In genomic region chr6:44388876-44389275, GRCh38 we compare ENCODE assay signal across 11 cellular contexts. TPM values are rescaled to one million over a fixed set of nuclear protein-coding genes. Genes with fewer than 3 reads are reported as not detected.
A peak's percentile ranks its signal among the peaks of the same experiment; 100 is the strongest.
DNase-seq lines count a peak whose midpoint lies in the region; ATAC-seq, FAIRE-seq and TF ChIP-seq lines count a peak whose summit lies in the region.
"Had no signal": no experiment of that assay in that cellular context is flagged by ENCODE, and none has a peak within 500 bp of the region (broad histone marks: within the 10 kb centered on the region; RNA-seq: fewer than 3 reads in every experiment).

No MANE protein-coding gene starts in this region.

- TF ChIP-seq POLR2A in vagina (IDR thresholded peaks at IDR 0.05), result no peak

- H3K36me3 ChIP-seq in astrocyte (ENCODE audit: insufficient read depth, low read length) (peaks cover 15% of the 10 kb centered on the region), mesodermal cell (ENCODE audit: control insufficient read depth, insufficient read depth, low read length) (peaks cover 33% of the 10 kb centered on the region), vagina (peaks cover 0 to 22% of the 10 kb centered on the region in 2 donors)

- peaks cover 42% of the 10 kb centered on the region for H3K79me2 ChIP-seq in astrocyte (ENCODE audit: insufficient read depth, low read length)

- H3K9ac ChIP-seq in astrocyte (ENCODE audit: low read length), result peak overlapping the region; percentile 96

- H4K20me1 ChIP-seq in astrocyte (ENCODE audit: insufficient read depth, low read length), result peaks cover 36% of the 10 kb centered on the region

- no peaks in the 10 kb centered on the region for H3K9me3 Mint-ChIP-seq in astrocyte (ENCODE audit: unreplicated experiment)

- H3K27ac Mint-ChIP-seq in astrocyte (ENCODE audit: unreplicated experiment), result peak overlapping the region; percentile 21

- WGBS in right cardiac atrium, result 65% methylated on average over 5 of the region's 5 CpGs
- 83 to 86% methylated on average over 5 of the region's 5 CpGs for WGBS in mesodermal cell (ENCODE audit: insufficient coverage in 2 of 2), 2 experiments

- TF ChIP-seq CTCF in astrocyte (IDR thresholded peaks at IDR 0.05; ENCODE audit: insufficient read depth, low read depth, low read length) (no peak), vagina (IDR thresholded peaks at IDR 0.05) (no peak), GM10266 (IDR thresholded peaks at IDR 0.05; ENCODE audit: control insufficient read depth, insufficient read depth, low read depth, missing control alignments) (no peak)

- H3K36me3 Mint-ChIP-seq in astrocyte (ENCODE audit: low read depth, unreplicated experiment), result peaks cover 7% of the 10 kb centered on the region

- H3K4me1 Mint-ChIP-seq in astrocyte (ENCODE audit: low read depth, unreplicated experiment), result peaks cover 12% of the 10 kb centered on the region

- H3K27me3 ChIP-seq in right cardiac atrium (ENCODE audit: control insufficient read depth, insufficient read depth), result no peaks in the 10 kb centered on the region
- H3K27me3 ChIP-seq in astrocyte (ENCODE audit: insufficient read depth, low read length), result no peaks in the 10 kb centered on the region
- no peaks in the 10 kb centered on the region for H3K27me3 ChIP-seq in vagina

- H3K9me3 ChIP-seq in right cardiac atrium (ENCODE audit: control insufficient read depth, low read length) (no peaks in the 10 kb centered on the region), astrocyte (ENCODE audit: insufficient read depth, low read depth, low read length) (no peaks in the 10 kb centered on the region), mesodermal cell (ENCODE audit: control insufficient read depth, low read length) (no peaks in the 10 kb centered on the region), vagina (no peaks in the 10 kb centered on the region)

- H3K4me2 ChIP-seq in astrocyte (ENCODE audit: low read length), result peak overlapping the region; percentile 94

- H3K27me3 Mint-ChIP-seq in astrocyte (ENCODE audit: low read depth, unreplicated experiment), result no peaks in the 10 kb centered on the region

- H3K4me3 ChIP-seq in right cardiac atrium (ENCODE audit: low read length) (peak overlapping the region; percentile 85), astrocyte (ENCODE audit: insufficient read depth, low read depth, low read length) (peak overlapping the region; percentile 85), mesodermal cell (ENCODE audit: extremely low read depth, insufficient read depth, low read length, poor library complexity, severe bottlenecking) (peak overlapping the region; percentile 76), vagina (peak overlapping the region; percentile 81 to 98)

- H3K27ac ChIP-seq in right cardiac atrium (ENCODE audit: low read length) (no peak overlapping the region), astrocyte (ENCODE audit: low read depth, low read length) (no peak overlapping the region), mesodermal cell (ENCODE audit: low read depth, low read length, severe bottlenecking) (no peak overlapping the region), vagina (no peak overlapping the region)

- DNase-seq in right cardiac atrium, result no peak
- DNase-seq in cardiac septum (ENCODE audit: low spot score), result no peak
- no peak for DNase-seq in astrocyte (ENCODE audit: low read depth)
- DNase-seq in vagina (ENCODE audit: extremely low spot score in 2 of 2), result no peak
- DNase-seq in GM10266 (ENCODE audit: extremely low spot score), result no peak
- DNase-seq: NCI-H2171 had no signal

- no peak for FAIRE-seq in astrocyte (lab: Jason Lieb, UNC)

- peak overlapping the region; percentile 94 for H3K4me3 Mint-ChIP-seq in astrocyte (ENCODE audit: unreplicated experiment)

- H2AFZ ChIP-seq in astrocyte (ENCODE audit: low read depth, low read length), result no peak overlapping the region

- intact Hi-C loops in right cardiac atrium (cut with DNase I) (no loop called here), cardiac septum (cut with DNase I) (no loop called here), vagina (cut with DNase I) (no loop called here)

- H3K4me1 ChIP-seq in right cardiac atrium (ENCODE audit: control insufficient read depth, insufficient read depth, low read length) (peaks cover 4% of the 10 kb centered on the region), astrocyte (ENCODE audit: insufficient read depth, low read length) (peaks cover 13% of the 10 kb centered on the region), mesodermal cell (ENCODE audit: control insufficient read depth, insufficient read depth, low read length, poor library complexity, severe bottlenecking) (peaks cover 8% of the 10 kb centered on the region), vagina (peaks cover 29% of the 10 kb centered on the region)

- no peak for ATAC-seq in right cardiac atrium
- ATAC-seq in HG03571 (IDR thresholded peaks at IDR 0.05; ENCODE audit: unreplicated experiment), result no peak
- ATAC-seq in HG03342 (IDR thresholded peaks at IDR 0.05; ENCODE audit: unreplicated experiment), result no peak

RNA-seq across cellular contexts. Expression of gene CDC5L, which starts 1.4 kb away (rescaled TPM):
- total RNA-seq in right cardiac atrium (10 to 100 TPM; 18.1 to 20.2 (median 19.7) TPM), cardiac septum (20.7 TPM), astrocyte (16.8 and 18.2 TPM in 2 replicates), vagina (16.5 TPM)
- 9.9 TPM for polyA plus RNA-seq in right cardiac atrium
- 21.5 TPM for polyA plus RNA-seq in mesodermal cell (2013, experiment 1 of 2)
- polyA plus RNA-seq in mesodermal cell (2013, experiment 2 of 2), result 23.1 TPM

RNA-seq across cellular contexts. Expression of gene SPATS1, which starts 46.4 kb away (rescaled TPM):
- total RNA-seq in right cardiac atrium (not detected), cardiac septum (not detected), astrocyte (not detected in 2 replicates), vagina (not detected)
- polyA plus RNA-seq in right cardiac atrium, result not detected
- polyA plus RNA-seq in mesodermal cell (2013, experiment 1 of 2), result not detected
- polyA plus RNA-seq in mesodermal cell (2013, experiment 2 of 2), result not detected
- total RNA-seq: Daoy had no signal
- polyA plus RNA-seq: adipose tissue had no signal
